In the genomic region with DNA sequence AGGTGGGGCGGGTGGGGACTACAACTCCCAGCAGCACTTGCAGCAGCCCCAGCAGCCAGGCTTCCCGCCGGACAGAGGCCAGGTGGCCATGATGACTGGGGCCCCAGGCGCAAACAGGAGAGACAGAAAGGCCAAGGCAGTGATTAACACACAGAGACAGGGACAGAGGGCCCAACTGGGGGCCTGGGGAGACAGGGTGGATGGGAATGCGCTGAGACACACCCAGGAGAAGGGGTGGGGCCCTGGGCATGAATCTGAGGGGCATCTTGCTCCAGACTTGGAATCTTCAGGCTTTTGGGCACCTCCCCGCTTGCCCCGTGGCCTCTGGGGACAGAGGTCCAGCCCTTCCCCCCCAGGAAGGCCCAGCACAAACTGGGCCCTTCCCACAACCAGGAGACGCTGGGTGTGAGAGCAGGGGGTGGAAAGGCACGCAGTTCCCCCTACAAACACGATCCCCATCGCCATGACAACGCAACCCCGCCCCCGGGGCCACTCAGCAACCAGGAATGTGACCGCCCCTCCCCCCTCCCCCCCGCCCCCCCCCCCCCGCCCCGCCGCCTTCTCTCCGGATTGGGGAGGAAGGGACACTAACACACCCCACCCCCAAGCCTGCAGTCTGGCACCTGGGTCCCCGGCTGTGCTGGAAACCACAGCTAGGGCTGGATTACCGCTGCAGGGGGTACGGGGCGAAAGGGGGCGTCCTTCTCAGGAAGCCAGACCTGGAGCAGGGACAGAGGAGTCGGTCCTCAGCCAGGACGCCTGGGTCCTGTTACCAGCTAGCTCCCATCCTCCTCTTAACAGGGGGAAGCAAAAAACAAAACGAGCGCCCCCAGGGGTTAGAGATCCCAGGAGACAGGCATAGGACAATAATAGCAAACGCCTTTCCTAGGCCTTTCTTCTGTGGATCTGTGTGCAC, we compare ENCODE assay signal across 7 cellular contexts.
DNase-seq lines count a peak whose midpoint lies in the region; ATAC-seq and TF ChIP-seq lines count a peak whose summit lies in the region.

No MANE protein-coding gene starts in this region.

- TF ChIP-seq CTCF in GM12865 (IDR thresholded peaks at IDR 0.05; ENCODE audit: insufficient read depth, low read depth, low read length, missing control alignments), result peak; percentile 21

- H3K27me3 ChIP-seq in iPS DF 6.9 (ENCODE audit: control insufficient read depth, insufficient read depth, low read length), result no peaks in the 10 kb centered on the region
- H3K27me3 ChIP-seq in rectal smooth muscle tissue (ENCODE audit: control insufficient read depth, insufficient read depth, low read length), result no peaks in the 10 kb centered on the region

- no peaks in the 10 kb centered on the region for H3K9me3 ChIP-seq in iPS DF 6.9 (ENCODE audit: control insufficient read depth, insufficient read depth, low read length)

- no peak for ATAC-seq in GM18520 (IDR thresholded peaks at IDR 0.05; ENCODE audit: unreplicated experiment)

- DNase-seq in GM12865 (ENCODE audit: low read depth) (peak; percentile 77), NCI-H1105 (lab: John Stamatoyannopoulos, UW) (peak; percentile 55), T follicular helper cell (ENCODE audit: low read depth) (peak; percentile 47), T47D (ENCODE audit: low read depth in 1 of 2, low spot score in 1 of 2) (peak; percentile 82 to 94), iPS DF 6.9 (ENCODE audit: low read depth, low spot score) (no peak)

- in situ Hi-C loops in T47D (cut with HindIII; ENCODE audit: low pct_unique_long_range_greater_than_20kb, low sequenced_read_pairs), result no loop called here

- H3K27ac ChIP-seq in iPS DF 6.9 (ENCODE audit: low read length), result no peak overlapping the region
- peak overlapping the region; percentile 97 for H3K27ac ChIP-seq in rectal smooth muscle tissue (ENCODE audit: low read depth, low read length)

- WGBS in iPS DF 6.9 (ENCODE audit: insufficient coverage, insufficient read length), result no CpG with 5 or more reads among the region's 30 CpGs

- H3K4me1 ChIP-seq in iPS DF 6.9 (ENCODE audit: control insufficient read depth, insufficient read depth, low read length) (peaks cover 17% of the 10 kb centered on the region), rectal smooth muscle tissue (ENCODE audit: control insufficient read depth, insufficient read depth, low read length) (peaks cover 42% of the 10 kb centered on the region)

- peak overlapping the region; percentile 73 for H3K9ac ChIP-seq in rectal smooth muscle tissue (ENCODE audit: low read length)

- H3K4me3 ChIP-seq in GM12865 (ENCODE audit: low read depth, low read length) (peak overlapping the region; percentile 97), iPS DF 6.9 (ENCODE audit: low read length) (peak overlapping the region; percentile 34; the same call in 1 of the 2 replicates), rectal smooth muscle tissue (ENCODE audit: low read length) (peak overlapping the region; percentile 74)

- H3K36me3 ChIP-seq in iPS DF 6.9 (ENCODE audit: control insufficient read depth, insufficient read depth, low read length) (peaks cover 17% of the 10 kb centered on the region; the same call in 1 of the 2 replicates), rectal smooth muscle tissue (ENCODE audit: control insufficient read depth, insufficient read depth, low read length) (peaks cover 12% of the 10 kb centered on the region)

Comparison
In these comparisons a context has a peak if more than half of its experiments do, and no peak if none do; other contexts are left out.
1. H3K4me3 ChIP-seq: peak in every context shown above with its lines; median percentile 97 in GM12865; 74 in rectal smooth muscle tissue; 34 in iPS DF 6.9.